In genomic region chr4:126583509-126583908, GRCh38 we compare ENCODE assay signal across 12 cellular contexts.
DNase-seq lines count a peak whose midpoint lies in the region; ATAC-seq and TF ChIP-seq lines count a peak whose summit lies in the region.
"Had no signal": no experiment of that assay in that cellular context is flagged by ENCODE, and none has a peak within 500 bp of the region (broad histone marks: within the 10 kb centered on the region; RNA-seq: fewer than 3 reads in every experiment).

No MANE protein-coding gene starts in this region.

- H4K20me1 ChIP-seq in HCT116 (ENCODE audit: insufficient read depth): no peaks in the 10 kb centered on the region

- TF ChIP-seq EP300 in esophagus muscularis mucosa (IDR thresholded peaks at IDR 0.05): no peak

- H3K36me3 ChIP-seq in BE2C (no peaks in the 10 kb centered on the region), HCT116 (ENCODE audit: control insufficient read depth in 1 of 2, insufficient read depth in 2 of 2, low read length in 2 of 2) (no peaks in the 10 kb centered on the region), esophagus muscularis mucosa (no peaks in the 10 kb centered on the region)

- H3K27me3 ChIP-seq in BE2C (no peaks in the 10 kb centered on the region), HCT116 (ENCODE audit: insufficient read depth, low read length) (no peaks in the 10 kb centered on the region), esophagus muscularis mucosa (no peaks in the 10 kb centered on the region)

- H3K9me3 ChIP-seq in BE2C (no peaks in the 10 kb centered on the region), HCT116 (ENCODE audit: control insufficient read depth in 1 of 2, insufficient read depth in 1 of 2, low read depth in 1 of 2, low read length in 2 of 2) (no peaks in the 10 kb centered on the region; a peak in 1 of 4 replicates), esophagus muscularis mucosa (peaks cover 0 to 9% (median 0%) of the 10 kb centered on the region in 4 donors)

- 90% methylated on average over 1 of the region's 1 CpG for WGBS in esophagus muscularis mucosa

- TF ChIP-seq POLR2A in HCT116 (IDR thresholded peaks at IDR 0.05; ENCODE audit: borderline replicate concordance, extremely low read depth, insufficient read depth, insufficient read length) (no peak), esophagus muscularis mucosa (IDR thresholded peaks at IDR 0.05; ENCODE audit: low read depth) (no peak)

- no peaks in the 10 kb centered on the region for H3K79me2 ChIP-seq in HCT116 (ENCODE audit: insufficient read depth, low read length)

- peak; percentile 90 for ATAC-seq in HCT116
- ATAC-seq: left ventricle myocardium superior had no signal

- no peak overlapping the region for H3K4me2 ChIP-seq in HCT116 (ENCODE audit: low read length)

- H3K9ac ChIP-seq in HCT116 (ENCODE audit: low read length): no peak overlapping the region

- CTCF ChIA-PET in HCT116 (lab: Charles Lee): interaction anchor here (1.1 to 2.1 kb wide), 10 partner anchors 8 to 1269 kb away, joined by 3 to 10 read pairs (median 5); partner anchors contain the start of gene FAT4

- peak; percentile 80 for TF ChIP-seq CTCF in BE2C (IDR thresholded peaks at IDR 0.05; ENCODE audit: low read depth, low read length)
- peak in 2 of 3 experiments; percentile 46 to 51; a peak in 3 of 6 replicates for TF ChIP-seq CTCF in HCT116 (IDR thresholded peaks at IDR 0.05 in 2 of 3, conservative IDR thresholded peaks at IDR 0.05 in 1 of 3; ENCODE audit: borderline replicate concordance in 1 of 3, insufficient read depth in 1 of 3, low read depth in 2 of 3, low read length in 2 of 3)
- TF ChIP-seq CTCF in fibroblast of villous mesenchyme (IDR thresholded peaks at IDR 0.05; ENCODE audit: insufficient read depth, low read depth, low read length): peak; percentile 19
- TF ChIP-seq CTCF in esophagus muscularis mucosa (IDR thresholded peaks at IDR 0.05): no peak

- RAD21 ChIA-PET in HCT116 (lab: Charles Lee; ENCODE audit: low non-redundant PET in 1 of 2, low total read pairs in 2 of 2, uncharacterized antibody in 2 of 2, unreplicated experiment in 2 of 2): no interaction called here

- H3K9me2 ChIP-seq in HCT116 (ENCODE audit: insufficient read depth): no peaks in the 10 kb centered on the region

- H3K4me1 ChIP-seq in BE2C (peaks cover 2% of the 10 kb centered on the region; the same call in 1 of the 2 replicates), HCT116 (ENCODE audit: control insufficient read depth in 1 of 2, insufficient read depth in 2 of 2, low read length in 2 of 2) (no peaks in the 10 kb centered on the region), esophagus muscularis mucosa (no peaks in the 10 kb centered on the region)

- TF ChIP-seq RAD21 in HCT116 (IDR thresholded peaks at IDR 0.05; ENCODE audit: low read depth): peak; percentile 45; the same call in 1 of the 2 replicates

- POLR2A ChIA-PET in HCT116 (lab: Charles Lee): no interaction called here

- BruUV-seq in HCT116 (replicated peaks; lab: Mats Ljungman, UMichigan): no TSS peak

- DNase-seq in BE2C (peak; percentile 58), HCT116 (ENCODE audit: low read depth, low spot score) (peak; percentile 26), SK-N-DZ (ENCODE audit: low spot score) (peak; percentile 25), fibroblast of villous mesenchyme (ENCODE audit: low read depth) (no peak), amygdala (lab: John Stamatoyannopoulos, UW) (no peak), esophagus muscularis mucosa (ENCODE audit: extremely low spot score) (no peak), NCI-H146 treated with DMSO at 0.1 percent for 48 hours (lab: John Stamatoyannopoulos, UW; ENCODE audit: unreplicated experiment) (no peak)
- DNase-seq in activated naive CD4-positive, alpha-beta T cell treated with anti-CD3 and anti-CD28 coated beads, Interleukin-2, amount 50 U/mL, for 16 hours: no peak
- DNase-seq: central memory CD4-positive, alpha-beta T cell; DMS79; left ventricle myocardium superior; NK-92 treated with Interleukin-12 subunit alpha and Interleukin-12 subunit beta, amount 100 ng/mL, for 24 hours had no signal

- no peak overlapping the region for H3K27ac ChIP-seq in HCT116 (ENCODE audit: low read depth, low read length)
- no peak overlapping the region for H3K27ac ChIP-seq in esophagus muscularis mucosa (replicated peaks in 1 of 4)

- intact Hi-C loops in HCT116 (cut with micrococcal nuclease) (loop anchor here (2.0 to 5.0 kb wide), 2 partner anchors 361 to 1271 kb away; partner anchors contain the start of gene FAT4), esophagus muscularis mucosa (cut with DNase I) (no loop called here)

- peak overlapping the region; percentile 61 for H2AFZ ChIP-seq in HCT116 (ENCODE audit: low read depth, low read length, poor library complexity, severe bottlenecking)

- H3K4me3 ChIP-seq in BE2C (ENCODE audit: low read depth, low read length) (no peak overlapping the region), HCT116 (replicated peaks in 1 of 2; ENCODE audit: low read depth in 1 of 2, low read length in 2 of 2) (no peak overlapping the region), fibroblast of villous mesenchyme (ENCODE audit: low read depth, low read length) (no peak overlapping the region), esophagus muscularis mucosa (no peak overlapping the region)

TF ChIP-seq in HCT116, 20 proteins besides CTCF, POLR2A, EP300 and RAD21:
- TF ChIP-seq CEBPB (IDR thresholded peaks at IDR 0.05; ENCODE audit: low read depth): no peak
- no peak for TF ChIP-seq ZFX (IDR thresholded peaks at IDR 0.05)
- TF ChIP-seq POLR2AphosphoS5 (IDR thresholded peaks at IDR 0.05; ENCODE audit: low read depth, low read length): no peak
- TF ChIP-seq CBX3 (IDR thresholded peaks at IDR 0.05; ENCODE audit: low read depth): no peak
- no peak for TF ChIP-seq YY1 (IDR thresholded peaks at IDR 0.05; ENCODE audit: extremely low read depth, insufficient replicate concordance, low read depth, low read length)
- TF ChIP-seq MAX (IDR thresholded peaks at IDR 0.05): no peak
- no peak for TF ChIP-seq TCF7L2 (IDR thresholded peaks at IDR 0.05; ENCODE audit: borderline replicate concordance, extremely low read depth, insufficient read depth, insufficient read length)
- no peak for TF ChIP-seq EZH2phosphoT487 (IDR thresholded peaks at IDR 0.05; ENCODE audit: borderline replicate concordance)
- TF ChIP-seq SP1 (IDR thresholded peaks at IDR 0.05; ENCODE audit: low read depth): no peak
- TF ChIP-seq ELF1 (IDR thresholded peaks at IDR 0.05; ENCODE audit: borderline replicate concordance, low read depth): no peak
- TF ChIP-seq, protein P1, sequence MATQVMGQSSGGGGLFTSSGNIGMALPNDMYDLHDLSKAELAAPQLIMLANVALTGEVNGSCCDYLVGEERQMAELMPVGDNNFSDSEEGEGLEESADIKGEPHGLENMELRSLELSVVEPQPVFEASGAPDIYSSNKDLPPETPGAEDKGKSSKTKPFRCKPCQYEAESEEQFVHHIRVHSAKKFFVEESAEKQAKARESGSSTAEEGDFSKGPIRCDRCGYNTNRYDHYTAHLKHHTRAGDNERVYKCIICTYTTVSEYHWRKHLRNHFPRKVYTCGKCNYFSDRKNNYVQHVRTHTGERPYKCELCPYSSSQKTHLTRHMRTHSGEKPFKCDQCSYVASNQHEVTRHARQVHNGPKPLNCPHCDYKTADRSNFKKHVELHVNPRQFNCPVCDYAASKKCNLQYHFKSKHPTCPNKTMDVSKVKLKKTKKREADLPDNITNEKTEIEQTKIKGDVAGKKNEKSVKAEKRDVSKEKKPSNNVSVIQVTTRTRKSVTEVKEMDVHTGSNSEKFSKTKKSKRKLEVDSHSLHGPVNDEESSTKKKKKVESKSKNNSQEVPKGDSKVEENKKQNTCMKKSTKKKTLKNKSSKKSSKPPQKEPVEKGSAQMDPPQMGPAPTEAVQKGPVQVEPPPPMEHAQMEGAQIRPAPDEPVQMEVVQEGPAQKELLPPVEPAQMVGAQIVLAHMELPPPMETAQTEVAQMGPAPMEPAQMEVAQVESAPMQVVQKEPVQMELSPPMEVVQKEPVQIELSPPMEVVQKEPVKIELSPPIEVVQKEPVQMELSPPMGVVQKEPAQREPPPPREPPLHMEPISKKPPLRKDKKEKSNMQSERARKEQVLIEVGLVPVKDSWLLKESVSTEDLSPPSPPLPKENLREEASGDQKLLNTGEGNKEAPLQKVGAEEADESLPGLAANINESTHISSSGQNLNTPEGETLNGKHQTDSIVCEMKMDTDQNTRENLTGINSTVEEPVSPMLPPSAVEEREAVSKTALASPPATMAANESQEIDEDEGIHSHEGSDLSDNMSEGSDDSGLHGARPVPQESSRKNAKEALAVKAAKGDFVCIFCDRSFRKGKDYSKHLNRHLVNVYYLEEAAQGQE (IDR thresholded peaks at IDR 0.05; ENCODE audit: low read depth): no peak
- no peak for TF ChIP-seq JUND (IDR thresholded peaks at IDR 0.05)
- no peak for TF ChIP-seq EGR1 (IDR thresholded peaks at IDR 0.05; ENCODE audit: low read depth)
- no peak for TF ChIP-seq EZH2 (IDR thresholded peaks at IDR 0.05)
- TF ChIP-seq SRF (IDR thresholded peaks at IDR 0.05; ENCODE audit: low read depth): no peak
- TF ChIP-seq, protein P2, sequence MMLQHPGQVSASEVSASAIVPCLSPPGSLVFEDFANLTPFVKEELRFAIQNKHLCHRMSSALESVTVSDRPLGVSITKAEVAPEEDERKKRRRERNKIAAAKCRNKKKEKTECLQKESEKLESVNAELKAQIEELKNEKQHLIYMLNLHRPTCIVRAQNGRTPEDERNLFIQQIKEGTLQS (IDR thresholded peaks at IDR 0.05): no peak
- TF ChIP-seq FOSL1 (IDR thresholded peaks at IDR 0.05; ENCODE audit: low read depth): no peak
- no peak for TF ChIP-seq ZBTB33 (IDR thresholded peaks at IDR 0.05; ENCODE audit: extremely low read depth, insufficient replicate concordance, low read length)
- no peak for TF ChIP-seq SIN3A (IDR thresholded peaks at IDR 0.05; ENCODE audit: low read depth)

Comparison
In these comparisons a context has a peak if more than half of its experiments do, and no peak if none do; other contexts are left out.
1. DNase-seq: peak in BE2C (single experiment), HCT116 (single experiment) and SK-N-DZ (single experiment); none in fibroblast of villous mesenchyme (single experiment), activated naive CD4-positive, alpha-beta T cell treated with anti-CD3 and anti-CD28 coated beads, Interleukin-2, amount 50 U/mL, for 16 hours (single experiment), amygdala (0 of 56), esophagus muscularis mucosa (single experiment) and NCI-H146 treated with DMSO at 0.1 percent for 48 hours (single experiment).
2. CTCF ChIP-seq: peak in BE2C (single experiment), HCT116 (2 of 3) and fibroblast of villous mesenchyme (single experiment); none in esophagus muscularis mucosa (0 of 3).